ENCODE assay signal across 1 cellular context in genomic region chr9:96854073-96854876, GRCh38.
TF ChIP-seq lines count a peak whose summit lies in the region.

Gene ZNF782, minus strand, starts transcription at chr9:96854514. Its CDS starts 2,553 bp downstream, at chr9:96851961.

TF ChIP-seq in K562, 482 proteins besides CTCF, POLR2A, EP300 and RAD21 (continued from another document and continues in another):
- TF ChIP-seq HBP1 (CRISPR knock-in tag; IDR thresholded peaks at IDR 0.05) (no peak), MNT (conservative IDR thresholded peaks at IDR 0.05) (peak in 1 of 2 experiments; percentile 45; a peak in 2 of 4 replicates), CUX1 (CRISPR knock-in tag; IDR thresholded peaks at IDR 0.05) (no peak), THRA (IDR thresholded peaks at IDR 0.05) (no peak), CXXC5 (CRISPR knock-in tag; IDR thresholded peaks at IDR 0.05) (peak; percentile 86), LARP7 (IDR thresholded peaks at IDR 0.05) (no peak), PHF8 (IDR thresholded peaks at IDR 0.05; ENCODE audit: borderline replicate concordance, low read length) (peak; percentile 78), ATF4 (CRISPR knock-in tag; IDR thresholded peaks at IDR 0.05) (no peak), ZNF644 (tag; IDR thresholded peaks at IDR 0.05; ENCODE audit: low read depth) (no peak), PHB2 (IDR thresholded peaks at IDR 0.05; ENCODE audit: low read depth) (no peak), NFYB (IDR thresholded peaks at IDR 0.05; ENCODE audit: extremely low read depth, insufficient read length) (no peak), SFPQ (IDR thresholded peaks at IDR 0.05; ENCODE audit: low read depth, low read length) (no peak), ZNF431 (CRISPR knock-in tag; IDR thresholded peaks at IDR 0.05) (no peak), CGGBP1 (CRISPR knock-in tag; IDR thresholded peaks at IDR 0.05) (no peak), FOXK1 (CRISPR knock-in tag; IDR thresholded peaks at IDR 0.05; ENCODE audit: borderline replicate concordance) (no peak), ZKSCAN1 (IDR thresholded peaks at IDR 0.05; ENCODE audit: low read depth, low read length) (no peak), ZNF75A (CRISPR knock-in tag; IDR thresholded peaks at IDR 0.05) (no peak), CTBP1 (IDR thresholded peaks at IDR 0.05; ENCODE audit: borderline replicate concordance) (peak; percentile 28; the same call in 1 of the 2 replicates), ZMIZ1 (IDR thresholded peaks at IDR 0.05; ENCODE audit: low read depth in 2 of 2, low read length in 2 of 2) (no peak), ZNF766 (CRISPR knock-in tag; conservative IDR thresholded peaks at IDR 0.05) (no peak), ZNF696 (CRISPR knock-in tag; conservative IDR thresholded peaks at IDR 0.05) (no peak), RBBP5 (IDR thresholded peaks at IDR 0.05; ENCODE audit: borderline replicate concordance, insufficient read depth, low read length, poor library complexity, severe bottlenecking) (peak; percentile 90), MBD1 (CRISPR knock-in tag; IDR thresholded peaks at IDR 0.05) (peak; percentile 86), HES1 (IDR thresholded peaks at IDR 0.05; ENCODE audit: low read depth) (no peak), JUND (IDR thresholded peaks at IDR 0.05; ENCODE audit: borderline replicate concordance, low read depth, low read length) (peak; percentile 65), JUND (tag; IDR thresholded peaks at IDR 0.05; ENCODE audit: borderline replicate concordance, low read depth, low read length) (no peak), CHD4 (IDR thresholded peaks at IDR 0.05; ENCODE audit: insufficient read depth, insufficient replicate concordance, low read depth, low read length, poor library complexity, severe bottlenecking) (no peak), TSC22D4 (tag; IDR thresholded peaks at IDR 0.05) (no peak), MEF2A (IDR thresholded peaks at IDR 0.05; ENCODE audit: control insufficient read depth, low read depth, low read length) (no peak), STAT5B (CRISPR knock-in tag; IDR thresholded peaks at IDR 0.05) (no peak)
